9 cellular contexts compared by ENCODE assay signal in the genomic region with DNA sequence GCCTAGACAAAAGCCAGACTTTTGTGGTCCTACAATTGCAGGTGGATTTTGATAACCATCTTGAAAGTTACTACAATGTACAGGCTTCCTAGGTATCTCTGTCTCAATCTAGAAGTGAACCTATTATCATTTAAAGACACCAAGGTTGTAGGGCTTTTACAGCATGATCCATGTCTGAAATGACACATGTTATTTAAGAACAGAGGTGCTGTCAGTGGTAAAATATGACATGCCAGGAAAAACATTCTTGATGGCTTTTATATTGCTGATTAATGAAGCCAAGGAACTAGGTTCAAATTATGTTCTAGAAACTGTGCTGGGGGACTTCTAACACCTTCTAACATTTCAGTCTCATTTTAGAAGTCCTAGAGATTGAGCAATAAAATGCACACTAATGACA.
"Had no signal": no experiment of that assay in that cellular context is flagged by ENCODE, and none has a peak within 500 bp of the region (broad histone marks: within the 10 kb centered on the region; RNA-seq: fewer than 3 reads in every experiment).

No MANE protein-coding gene starts in this region.

- H3K9me3 ChIP-seq: colonic mucosa, pancreas, sigmoid colon had no signal

- ATAC-seq: activated T-helper 17 cell treated with anti-CD3 and anti-CD28 coated beads, Interleukin-2, amount 50 U/mL, for 72 hours had no signal

- H3K36me3 ChIP-seq: colonic mucosa, pancreas had no signal

- H3K27ac ChIP-seq: colonic mucosa, pancreas, sigmoid colon had no signal

- H3K4me3 ChIP-seq: colonic mucosa, pancreas, sigmoid colon had no signal

- H3K27me3 Mint-ChIP-seq: activated T-helper 17 cell treated with anti-CD3 and anti-CD28 coated beads, Interleukin-2, amount 50 U/mL, for 72 hours had no signal

- H3K4me1 Mint-ChIP-seq: activated T-helper 17 cell treated with anti-CD3 and anti-CD28 coated beads, Interleukin-2, amount 50 U/mL, for 72 hours had no signal

- H3K4me3 Mint-ChIP-seq: activated naive CD4-positive, alpha-beta T cell treated with anti-CD3 and anti-CD28 coated beads for 36 hours; activated T-helper 17 cell treated with anti-CD3 and anti-CD28 coated beads, Interleukin-2, amount 50 U/mL, for 72 hours; T-helper 1 cell treated with Interleukin-12 subunit alpha and Interleukin-12 subunit beta and Interleukin-4 antibody, amounts not matched to agents 30 μg/mL and 1 μg/mL, for 36 hours had no signal

- H3K4me1 ChIP-seq: colonic mucosa, pancreas, sigmoid colon had no signal

- H3K9me3 Mint-ChIP-seq: activated naive CD4-positive, alpha-beta T cell treated with anti-CD3 and anti-CD28 coated beads for 36 hours; activated T-helper 17 cell treated with anti-CD3 and anti-CD28 coated beads, Interleukin-2, amount 50 U/mL, for 72 hours; T-helper 1 cell treated with Interleukin-12 subunit alpha and Interleukin-12 subunit beta and Interleukin-4 antibody, amounts not matched to agents 30 μg/mL and 1 μg/mL, for 36 hours had no signal

- DNase-seq: activated CD4-positive, alpha-beta T cell treated with anti-CD3 and anti-CD28 coated beads for 4 hours; activated naive CD4-positive, alpha-beta T cell treated with anti-CD3 and anti-CD28 coated beads for 36 hours; colonic mucosa; foreskin fibroblast; pancreas; sigmoid colon; trophoblast cell had no signal

- H3K27me3 ChIP-seq: colonic mucosa, pancreas, sigmoid colon had no signal

- H3K27ac Mint-ChIP-seq: activated naive CD4-positive, alpha-beta T cell treated with anti-CD3 and anti-CD28 coated beads for 36 hours; activated T-helper 17 cell treated with anti-CD3 and anti-CD28 coated beads, Interleukin-2, amount 50 U/mL, for 72 hours; T-helper 1 cell treated with Interleukin-12 subunit alpha and Interleukin-12 subunit beta and Interleukin-4 antibody, amounts not matched to agents 30 μg/mL and 1 μg/mL, for 36 hours had no signal
